In the genomic region with DNA sequence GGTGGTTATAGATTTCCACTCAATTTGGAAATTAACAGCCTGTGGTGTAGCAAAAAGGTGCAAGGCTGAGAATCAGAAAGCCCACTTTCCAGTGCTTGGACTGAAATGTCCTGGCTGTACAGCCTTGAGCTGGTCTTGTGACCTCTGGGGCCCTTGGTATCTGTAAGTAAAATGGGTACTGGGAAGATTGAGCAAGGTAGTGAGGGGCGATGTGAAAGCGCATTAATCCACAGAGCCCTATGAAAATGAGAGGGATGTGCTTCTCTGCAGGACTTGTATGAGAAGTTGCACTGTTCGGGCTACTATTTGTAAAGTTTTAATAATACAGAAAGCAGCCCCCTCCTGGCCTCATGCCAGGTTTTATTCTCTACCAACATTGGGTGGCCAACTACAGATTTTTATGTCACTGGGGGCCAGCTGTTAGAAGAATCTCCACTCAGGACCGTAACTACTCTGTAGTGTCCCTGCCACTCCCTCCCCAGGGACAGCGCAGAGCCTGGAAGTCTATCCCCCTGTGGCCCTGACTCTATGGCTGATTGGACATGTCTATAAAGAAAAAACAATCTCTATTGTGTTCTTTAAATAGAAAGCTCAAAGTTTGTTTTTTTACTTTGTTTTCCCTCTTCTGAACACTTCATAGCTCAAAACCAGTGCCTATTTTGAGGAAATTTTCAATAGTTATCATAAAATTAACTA, we compare ENCODE assay signal across 1 cellular context.
TF ChIP-seq lines count a peak whose summit lies in the region.

No MANE protein-coding gene starts in this region.

TF ChIP-seq in Ishikawa, 13 proteins besides CTCF, POLR2A, EP300 and RAD21 (continued from another document):
- no peak for TF ChIP-seq TAF1 (IDR thresholded peaks at IDR 0.05; ENCODE audit: low read depth)
